Comparison of ENCODE assay signal across 20 cellular contexts in the genomic region with DNA sequence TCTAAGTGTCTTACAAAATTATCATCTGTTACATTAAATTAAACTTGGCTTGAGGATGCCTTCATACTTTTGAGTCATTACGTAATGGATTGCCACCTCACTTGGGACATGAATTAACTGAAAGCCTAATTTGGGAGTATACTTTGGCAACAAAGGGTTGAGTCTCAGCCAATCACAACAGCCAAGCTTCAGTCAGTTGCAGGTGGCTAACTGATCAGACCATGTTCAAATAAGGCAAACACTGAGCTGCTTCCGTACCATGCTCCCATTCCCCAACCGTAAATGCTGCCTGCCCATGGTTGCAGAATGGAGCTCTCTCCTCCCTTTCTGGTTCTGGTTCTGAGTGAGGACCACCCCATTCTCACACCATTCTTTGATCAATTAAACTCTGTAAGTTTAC.
"Had no signal": no experiment of that assay in that cellular context is flagged by ENCODE, and none has a peak within 500 bp of the region (broad histone marks: within the 10 kb centered on the region; RNA-seq: fewer than 3 reads in every experiment).

No MANE protein-coding gene starts in this region.

- DNase-seq: activated B cell treated with CpG ODN at 0.5 μM for 24 hours; activated CD4-positive, alpha-beta T cell treated with anti-CD3 and anti-CD28 coated beads, Interleukin-2, amount 10 ng/mL, durations not matched to agents 24 days and 14 days; activated CD8-positive, alpha-beta memory T cell treated with anti-CD3 and anti-CD28 coated beads for 24 hours; activated naive CD4-positive, alpha-beta T cell; dorsolateral prefrontal cortex; endodermal cell; hippocampal formation; kidney; mesendoderm; occipital lobe; psoas muscle; stimulated activated CD4-positive, alpha-beta T cell treated with anti-CD3 and anti-CD28 coated beads, Interleukin-1b, Interleukin-23, amount 100 ng/mL, for 48 hours; stomach; T-helper 2 cell; testis; upper lobe of left lung had no signal

- H3K36me3 ChIP-seq: ascending aorta, stomach, upper lobe of left lung had no signal

- H3K4me1 Mint-ChIP-seq: activated CD4-positive, alpha-beta T cell treated with anti-CD3 and anti-CD28 coated beads, Interleukin-2, amount 10 ng/mL, durations not matched to agents 24 days and 14 days had no signal

- H3K4me3 ChIP-seq: ascending aorta, dorsolateral prefrontal cortex, psoas muscle, stomach, testis, upper lobe of left lung had no signal

- H3K27ac ChIP-seq: ascending aorta, dorsolateral prefrontal cortex, psoas muscle, stomach, testis, upper lobe of left lung had no signal

- H3K27ac Mint-ChIP-seq: activated B cell treated with CpG ODN at 0.5 μM for 24 hours; activated CD4-positive, alpha-beta T cell treated with anti-CD3 and anti-CD28 coated beads, Interleukin-2, amount 10 ng/mL, durations not matched to agents 24 days and 14 days; activated T-helper 1 cell treated with anti-CD3 and anti-CD28 coated beads, Interleukin-12 subunit alpha, Interleukin-12 subunit beta, Interleukin-2, Interleukin-4 antibody, amounts not matched to agents 30 ng/mL and 10 ng/mL and 1 ng/mL, durations not matched to agents 14 hours and 24 hours and 36 hours; endodermal cell; natural killer cell treated with Interleukin-12 subunit alpha and Interleukin-12 subunit beta and Interleukin-15 and Interleukin-18, amount 100 ng/mL, for 72 hours had no signal

- ATAC-seq: natural killer cell treated with Interleukin-12 subunit alpha and Interleukin-12 subunit beta and Interleukin-15 and Interleukin-18, amount 100 ng/mL, for 72 hours; psoas muscle had no signal

- FAIRE-seq: kidney, TTC549 had no signal

- H3K27me3 Mint-ChIP-seq: activated B cell treated with CpG ODN at 0.5 μM for 24 hours had no signal

- H3K27me3 ChIP-seq: ascending aorta, dorsolateral prefrontal cortex, stomach, testis, upper lobe of left lung had no signal

- H3K4me3 Mint-ChIP-seq: activated B cell treated with CpG ODN at 0.5 μM for 24 hours; activated CD4-positive, alpha-beta T cell treated with anti-CD3 and anti-CD28 coated beads, Interleukin-2, amount 10 ng/mL, durations not matched to agents 24 days and 14 days; activated T-helper 1 cell treated with anti-CD3 and anti-CD28 coated beads, Interleukin-12 subunit alpha, Interleukin-12 subunit beta, Interleukin-2, Interleukin-4 antibody, amounts not matched to agents 30 ng/mL and 10 ng/mL and 1 ng/mL, durations not matched to agents 14 hours and 24 hours and 36 hours; endodermal cell; natural killer cell treated with Interleukin-12 subunit alpha and Interleukin-12 subunit beta and Interleukin-15 and Interleukin-18, amount 100 ng/mL, for 72 hours had no signal

- H3K36me3 Mint-ChIP-seq: natural killer cell treated with Interleukin-12 subunit alpha and Interleukin-12 subunit beta and Interleukin-15 and Interleukin-18, amount 100 ng/mL, for 72 hours had no signal

- H3K9me3 ChIP-seq: ascending aorta, psoas muscle, stomach, testis, upper lobe of left lung had no signal

- H3K4me1 ChIP-seq: psoas muscle, stomach, testis had no signal

- H3K9me3 Mint-ChIP-seq: activated B cell treated with CpG ODN at 0.5 μM for 24 hours; activated CD4-positive, alpha-beta T cell treated with anti-CD3 and anti-CD28 coated beads, Interleukin-2, amount 10 ng/mL, durations not matched to agents 24 days and 14 days; activated T-helper 1 cell treated with anti-CD3 and anti-CD28 coated beads, Interleukin-12 subunit alpha, Interleukin-12 subunit beta, Interleukin-2, Interleukin-4 antibody, amounts not matched to agents 30 ng/mL and 10 ng/mL and 1 ng/mL, durations not matched to agents 14 hours and 24 hours and 36 hours; endodermal cell; natural killer cell treated with Interleukin-12 subunit alpha and Interleukin-12 subunit beta and Interleukin-15 and Interleukin-18, amount 100 ng/mL, for 72 hours had no signal
